Comparison of ENCODE assay signal across 37 cellular contexts in genomic region chr9:92381780-92382179, GRCh38. TPM values are rescaled to one million over a fixed set of nuclear protein-coding genes. Genes with fewer than 3 reads are reported as not detected.
"Had no signal": no experiment of that assay in that cellular context is flagged by ENCODE, and none has a peak within 500 bp of the region (broad histone marks: within the 10 kb centered on the region; RNA-seq: fewer than 3 reads in every experiment).

No MANE protein-coding gene starts in this region.

- H3K36me3 Mint-ChIP-seq: WTC11 had no signal

- H3K9me3 ChIP-seq: ascending aorta, breast epithelium had no signal

- ATAC-seq: activated CD4-positive, alpha-beta T cell treated with anti-CD3 and anti-CD28 coated beads for 36 hours; activated CD4-positive, CD25-positive, alpha-beta regulatory T cell treated with anti-CD3 and anti-CD28 coated beads, Interleukin-2, amount 50 U/mL, for 24 hours; activated CD8-positive, alpha-beta memory T cell treated with anti-CD3 and anti-CD28 coated beads, Interleukin-2, amount 10 ng/mL, durations not matched to agents 7 days and 5 days; activated CD8-positive, alpha-beta T cell treated with anti-CD3 and anti-CD28 coated beads, Interleukin-2, amount 10 ng/mL, durations not matched to agents 7 days and 5 days; activated naive CD8-positive, alpha-beta T cell treated with anti-CD3 and anti-CD28 coated beads, Interleukin-2, amount 50 U/mL, for 24 hours; WTC11 had no signal

- H3K4me3 Mint-ChIP-seq: activated CD4-positive, alpha-beta memory T cell treated with anti-CD3 and anti-CD28 coated beads, Interleukin-2, amount 10 ng/mL, durations not matched to agents 7 days and 5 days; activated CD4-positive, alpha-beta T cell treated with anti-CD3 and anti-CD28 coated beads for 36 hours; activated CD4-positive, alpha-beta T cell treated with anti-CD3 and anti-CD28 coated beads, Interleukin-2, amount 10 ng/mL, durations not matched to agents 7 days and 5 days; activated CD8-positive, alpha-beta memory T cell treated with anti-CD3 and anti-CD28 coated beads, Interleukin-2, amount 10 ng/mL, durations not matched to agents 7 days and 5 days; activated CD8-positive, alpha-beta T cell treated with anti-CD3 and anti-CD28 coated beads, Interleukin-2, amount 10 ng/mL, durations not matched to agents 7 days and 5 days; activated naive CD4-positive, alpha-beta T cell treated with anti-CD3 and anti-CD28 coated beads, Interleukin-2, amount 10 ng/mL, durations not matched to agents 7 days and 5 days; activated naive CD4-positive, alpha-beta T cell treated with anti-CD3 and anti-CD28 coated beads, Interleukin-2, amount 50 U/mL, for 24 hours; activated naive CD8-positive, alpha-beta T cell; activated naive CD8-positive, alpha-beta T cell treated with anti-CD3 and anti-CD28 coated beads, Interleukin-2, amount 10 ng/mL, durations not matched to agents 7 days and 5 days; activated naive CD8-positive, alpha-beta T cell treated with anti-CD3 and anti-CD28 coated beads, Interleukin-2, amount 50 U/mL, for 24 hours; activated T-cell treated with anti-CD3 and anti-CD28 coated beads, Interleukin-2, amount 50 U/mL, for 24 hours; T-helper 1 cell treated with Interleukin-12 subunit alpha and Interleukin-12 subunit beta and Interleukin-4 antibody, amounts not matched to agents 30 μg/mL and 1 μg/mL, for 36 hours; T-helper 2 cell treated with Interferon-gamma antibody and Interleukin-4, amounts not matched to agents 5 μg/mL and 100 μg/mL, for 36 hours; WTC11 had no signal

- H3K27me3 Mint-ChIP-seq: activated CD4-positive, alpha-beta memory T cell treated with anti-CD3 and anti-CD28 coated beads, Interleukin-2, amount 10 ng/mL, durations not matched to agents 7 days and 5 days; activated CD4-positive, alpha-beta T cell treated with anti-CD3 and anti-CD28 coated beads for 36 hours; activated CD4-positive, alpha-beta T cell treated with anti-CD3 and anti-CD28 coated beads, Interleukin-2, amount 10 ng/mL, durations not matched to agents 7 days and 5 days; activated CD8-positive, alpha-beta memory T cell treated with anti-CD3 and anti-CD28 coated beads, Interleukin-2, amount 10 ng/mL, durations not matched to agents 7 days and 5 days; activated naive CD4-positive, alpha-beta T cell treated with anti-CD3 and anti-CD28 coated beads, Interleukin-2, amount 10 ng/mL, durations not matched to agents 7 days and 5 days; activated naive CD4-positive, alpha-beta T cell treated with anti-CD3 and anti-CD28 coated beads, Interleukin-2, amount 50 U/mL, for 24 hours; activated naive CD8-positive, alpha-beta T cell; activated naive CD8-positive, alpha-beta T cell treated with anti-CD3 and anti-CD28 coated beads, Interleukin-2, amount 10 ng/mL, durations not matched to agents 7 days and 5 days; activated naive CD8-positive, alpha-beta T cell treated with anti-CD3 and anti-CD28 coated beads, Interleukin-2, amount 50 U/mL, for 24 hours; activated T-cell treated with anti-CD3 and anti-CD28 coated beads, Interleukin-2, amount 50 U/mL, for 24 hours had no signal

- FAIRE-seq: TTC549 had no signal

- H3K4me3 ChIP-seq: ascending aorta, breast epithelium had no signal

- H3K27ac ChIP-seq: ascending aorta, brain microvascular endothelial cell, breast epithelium, WERI-Rb-1 had no signal

- H3K4me1 ChIP-seq: breast epithelium had no signal

- DNase-seq: activated CD4-positive, alpha-beta memory T cell treated with anti-CD3 and anti-CD28 coated beads, Interleukin-2, amount 10 ng/mL, durations not matched to agents 7 days and 5 days; activated CD4-positive, alpha-beta T cell treated with anti-CD3 and anti-CD28 coated beads for 1 hour; activated CD4-positive, alpha-beta T cell treated with anti-CD3 and anti-CD28 coated beads for 36 hours; activated CD4-positive, alpha-beta T cell treated with anti-CD3 and anti-CD28 coated beads for 48 hours; activated CD4-positive, alpha-beta T cell treated with anti-CD3 and anti-CD28 coated beads, Interleukin-2, amount 10 ng/mL, durations not matched to agents 7 days and 5 days; activated CD4-positive, alpha-beta T cell treated with anti-CD3 and anti-CD28 coated beads, Interleukin-2, amount 50 U/mL, for 48 hours; activated CD4-positive, CD25-positive, alpha-beta regulatory T cell; activated CD8-positive, alpha-beta memory T cell treated with anti-CD3 and anti-CD28 coated beads for 24 hours; activated CD8-positive, alpha-beta memory T cell treated with anti-CD3 and anti-CD28 coated beads, Interleukin-2, amount 10 ng/mL, durations not matched to agents 7 days and 5 days; activated CD8-positive, alpha-beta memory T cell treated with anti-CD3 and anti-CD28 coated beads, Interleukin-2, amount 50 U/mL, for 48 hours; activated CD8-positive, alpha-beta T cell treated with anti-CD3 and anti-CD28 coated beads, Interleukin-2, amount 10 ng/mL, durations not matched to agents 7 days and 5 days; activated effector memory CD4-positive, alpha-beta T cell treated with Interleukin-2 at 50 U/mL for 16 hours; activated gamma-delta T cell; activated naive CD4-positive, alpha-beta T cell treated with anti-CD3 and anti-CD28 coated beads, Interleukin-2, amount 10 ng/mL, durations not matched to agents 7 days and 5 days; activated naive CD4-positive, alpha-beta T cell treated with Interleukin-2 at 50 U/mL for 16 hours; activated naive CD8-positive, alpha-beta T cell treated with anti-CD3 and anti-CD28 coated beads, Interleukin-2, amount 10 ng/mL, durations not matched to agents 7 days and 5 days; activated naive CD8-positive, alpha-beta T cell treated with anti-CD3 and anti-CD28 coated beads, Interleukin-2, amount 50 U/mL, for 24 hours; activated T-cell treated with anti-CD3 and anti-CD28 coated beads, Interleukin-2, amount 50 U/mL, for 24 hours; activated T-cell treated with anti-CD3 and anti-CD28 coated beads, Interleukin-2, amount 50 U/mL, for 48 hours; amygdala; anterior cingulate cortex; brain microvascular endothelial cell; central memory CD4-positive, alpha-beta T cell; T-helper 1 cell; T-helper 2 cell; T-helper 9 cell; WERI-Rb-1 had no signal

- H3K27ac Mint-ChIP-seq: activated CD4-positive, alpha-beta memory T cell treated with anti-CD3 and anti-CD28 coated beads, Interleukin-2, amount 10 ng/mL, durations not matched to agents 7 days and 5 days; activated CD4-positive, alpha-beta T cell treated with anti-CD3 and anti-CD28 coated beads for 36 hours; activated CD4-positive, alpha-beta T cell treated with anti-CD3 and anti-CD28 coated beads, Interleukin-2, amount 10 ng/mL, durations not matched to agents 7 days and 5 days; activated CD8-positive, alpha-beta memory T cell treated with anti-CD3 and anti-CD28 coated beads, Interleukin-2, amount 10 ng/mL, durations not matched to agents 7 days and 5 days; activated CD8-positive, alpha-beta T cell treated with anti-CD3 and anti-CD28 coated beads, Interleukin-2, amount 10 ng/mL, durations not matched to agents 7 days and 5 days; activated naive CD4-positive, alpha-beta T cell treated with anti-CD3 and anti-CD28 coated beads, Interleukin-2, amount 10 ng/mL, durations not matched to agents 7 days and 5 days; activated naive CD4-positive, alpha-beta T cell treated with anti-CD3 and anti-CD28 coated beads, Interleukin-2, amount 50 U/mL, for 24 hours; activated naive CD8-positive, alpha-beta T cell; activated naive CD8-positive, alpha-beta T cell treated with anti-CD3 and anti-CD28 coated beads, Interleukin-2, amount 10 ng/mL, durations not matched to agents 7 days and 5 days; activated naive CD8-positive, alpha-beta T cell treated with anti-CD3 and anti-CD28 coated beads, Interleukin-2, amount 50 U/mL, for 24 hours; activated T-cell treated with anti-CD3 and anti-CD28 coated beads, Interleukin-2, amount 50 U/mL, for 24 hours; activated T-helper 2 cell treated with anti-CD3 and anti-CD28 coated beads, Interferon-gamma antibody, Interleukin-2, Interleukin-4, amounts not matched to agents 10 μg/mL and 5 μg/mL and 100 μg/mL, durations not matched to agents 14 hours and 24 hours and 36 hours; T-helper 1 cell treated with Interleukin-12 subunit alpha and Interleukin-12 subunit beta and Interleukin-4 antibody, amounts not matched to agents 30 μg/mL and 1 μg/mL, for 36 hours; T-helper 2 cell treated with Interferon-gamma antibody and Interleukin-4, amounts not matched to agents 5 μg/mL and 100 μg/mL, for 36 hours; WTC11 had no signal

- H3K9me3 Mint-ChIP-seq: activated CD4-positive, alpha-beta memory T cell treated with anti-CD3 and anti-CD28 coated beads, Interleukin-2, amount 10 ng/mL, durations not matched to agents 7 days and 5 days; activated CD4-positive, alpha-beta T cell treated with anti-CD3 and anti-CD28 coated beads, Interleukin-2, amount 10 ng/mL, durations not matched to agents 7 days and 5 days; activated naive CD4-positive, alpha-beta T cell treated with anti-CD3 and anti-CD28 coated beads, Interleukin-2, amount 10 ng/mL, durations not matched to agents 7 days and 5 days; activated naive CD4-positive, alpha-beta T cell treated with anti-CD3 and anti-CD28 coated beads, Interleukin-2, amount 50 U/mL, for 24 hours; activated naive CD8-positive, alpha-beta T cell treated with anti-CD3 and anti-CD28 coated beads, Interleukin-2, amount 10 ng/mL, durations not matched to agents 7 days and 5 days; activated naive CD8-positive, alpha-beta T cell treated with anti-CD3 and anti-CD28 coated beads, Interleukin-2, amount 50 U/mL, for 24 hours; activated T-cell treated with anti-CD3 and anti-CD28 coated beads, Interleukin-2, amount 50 U/mL, for 24 hours; activated T-helper 2 cell treated with anti-CD3 and anti-CD28 coated beads, Interferon-gamma antibody, Interleukin-2, Interleukin-4, amounts not matched to agents 10 μg/mL and 5 μg/mL and 100 μg/mL, durations not matched to agents 14 hours and 24 hours and 36 hours; T-helper 1 cell treated with Interleukin-12 subunit alpha and Interleukin-12 subunit beta and Interleukin-4 antibody, amounts not matched to agents 30 μg/mL and 1 μg/mL, for 36 hours; T-helper 2 cell treated with Interferon-gamma antibody and Interleukin-4, amounts not matched to agents 5 μg/mL and 100 μg/mL, for 36 hours; WTC11 had no signal

- H3K36me3 ChIP-seq: brain microvascular endothelial cell, breast epithelium had no signal

- H3K27me3 ChIP-seq: ascending aorta, brain microvascular endothelial cell, breast epithelium had no signal

RNA-seq across cellular contexts. Expression of gene OGN, which starts 22.6 kb away (rescaled TPM):
- total RNA-seq: activated CD4-positive, alpha-beta memory T cell treated with anti-CD3 and anti-CD28 coated beads, Interleukin-2, amount 10 ng/mL, durations not matched to agents 7 days and 5 days; activated CD4-positive, alpha-beta T cell treated with anti-CD3 and anti-CD28 coated beads for 36 hours; activated CD8-positive, alpha-beta memory T cell treated with anti-CD3 and anti-CD28 coated beads, Interleukin-2, amount 10 ng/mL, durations not matched to agents 7 days and 5 days; activated CD8-positive, alpha-beta T cell treated with anti-CD3 and anti-CD28 coated beads, Interleukin-2, amount 10 ng/mL, durations not matched to agents 7 days and 5 days; activated naive CD8-positive, alpha-beta T cell treated with anti-CD3 and anti-CD28 coated beads, Interleukin-2, amount 10 ng/mL, durations not matched to agents 7 days and 5 days; activated T-helper 2 cell treated with anti-CD3 and anti-CD28 coated beads, Interferon-gamma antibody, Interleukin-2, Interleukin-4, amounts not matched to agents 10 μg/mL and 5 μg/mL and 100 μg/mL, durations not matched to agents 14 hours and 24 hours and 36 hours; WTC11 had no signal

RNA-seq across cellular contexts. Expression of gene OMD, which starts 42.5 kb away (rescaled TPM):
- total RNA-seq: activated CD4-positive, alpha-beta memory T cell treated with anti-CD3 and anti-CD28 coated beads, Interleukin-2, amount 10 ng/mL, durations not matched to agents 7 days and 5 days; activated CD4-positive, alpha-beta T cell treated with anti-CD3 and anti-CD28 coated beads for 36 hours; activated CD4-positive, alpha-beta T cell treated with anti-CD3 and anti-CD28 coated beads, Interleukin-2, amount 10 ng/mL, durations not matched to agents 7 days and 5 days; activated CD8-positive, alpha-beta memory T cell treated with anti-CD3 and anti-CD28 coated beads, Interleukin-2, amount 10 ng/mL, durations not matched to agents 7 days and 5 days; activated CD8-positive, alpha-beta T cell treated with anti-CD3 and anti-CD28 coated beads, Interleukin-2, amount 10 ng/mL, durations not matched to agents 7 days and 5 days; activated naive CD8-positive, alpha-beta T cell treated with anti-CD3 and anti-CD28 coated beads, Interleukin-2, amount 10 ng/mL, durations not matched to agents 7 days and 5 days; activated T-helper 2 cell treated with anti-CD3 and anti-CD28 coated beads, Interferon-gamma antibody, Interleukin-2, Interleukin-4, amounts not matched to agents 10 μg/mL and 5 μg/mL and 100 μg/mL, durations not matched to agents 14 hours and 24 hours and 36 hours; WTC11 had no signal
